In genomic region chr4:169260217-169260866, GRCh38 we compare ENCODE assay signal across 23 cellular contexts. TPM values are rescaled to one million over a fixed set of nuclear protein-coding genes. Genes with fewer than 3 reads are reported as not detected.
DNase-seq lines count a peak whose midpoint lies in the region; ATAC-seq, FAIRE-seq and TF ChIP-seq lines count a peak whose summit lies in the region.
"Had no signal": no experiment of that assay in that cellular context is flagged by ENCODE, and none has a peak within 500 bp of the region (broad histone marks: within the 10 kb centered on the region; RNA-seq: fewer than 3 reads in every experiment).

No MANE protein-coding gene starts in this region.

- no peak overlapping the region for H3K9ac ChIP-seq in endodermal cell (ENCODE audit: extremely low read depth, low read length, poor library complexity, severe bottlenecking)
- no peak overlapping the region for H3K9ac ChIP-seq in mesenchymal stem cell (ENCODE audit: low read length)

- H3K36me3 ChIP-seq in left ventricle myocardium inferior (peaks cover 5% of the 10 kb centered on the region), endodermal cell (ENCODE audit: control insufficient read depth, insufficient read depth, low read length) (peaks cover 32% of the 10 kb centered on the region), mesenchymal stem cell (ENCODE audit: control insufficient read depth in 1 of 2, insufficient read depth in 2 of 2, low read depth in 1 of 2, low read length in 2 of 2) (peaks cover 3 to 41% of the 10 kb centered on the region in 2 experiments), upper lobe of left lung (no peaks in the 10 kb centered on the region)
- H3K36me3 ChIP-seq: neutrophil, prostate gland had no signal

- H2BK15ac ChIP-seq in mesenchymal stem cell (ENCODE audit: low read depth, poor library complexity, severe bottlenecking): no peak overlapping the region

- no peak for TF ChIP-seq EP300 in upper lobe of left lung (IDR thresholded peaks at IDR 0.05)

- H2AK5ac ChIP-seq in mesenchymal stem cell (ENCODE audit: low read length, severe bottlenecking): no peak overlapping the region

- H3K4me3 ChIP-seq in left ventricle myocardium inferior (peak overlapping the region; percentile 10), endodermal cell (ENCODE audit: low read length) (no peak overlapping the region), mesenchymal stem cell (ENCODE audit: insufficient read depth in 1 of 2, low read depth in 1 of 2, low read length in 2 of 2) (no peak overlapping the region), upper lobe of left lung (no peak overlapping the region)
- H3K4me3 ChIP-seq: prostate gland, SK-N-MC had no signal

- H3K9me3 Mint-ChIP-seq in endodermal cell: no peaks in the 10 kb centered on the region
- H3K9me3 Mint-ChIP-seq: activated T-cell treated with anti-CD3 and anti-CD28 coated beads, Interleukin-2, amount 50 U/mL, for 4 hours; CD4-positive, CD25-positive, alpha-beta regulatory T cell; stimulated activated naive B cell treated with anti-CD40 and anti-IgM and Interleukin-4, amounts not matched to agents 10 μg/mL and 1 μg/mL and 100 μg/mL, for 72 hours had no signal

- H3K14ac ChIP-seq in mesenchymal stem cell (ENCODE audit: low read length in 2 of 2): no peak overlapping the region

- 89 to 90% methylated on average over 2 to 5 of the region's 6 CpGs for WGBS in endodermal cell (ENCODE audit: insufficient coverage in 1 of 2, insufficient read length in 1 of 2), 2 experiments
- WGBS in mesenchymal stem cell: 65% methylated on average over 2 of the region's 6 CpGs
- 39 to 46% methylated on average over 6 of the region's 6 CpGs for WGBS in upper lobe of left lung, 2 donors

- FAIRE-seq in frontal cortex (lab: Jason Lieb, UNC): no peak

- DNase-seq in left ventricle myocardium inferior (no peak), Right ventricle myocardium inferior (ENCODE audit: missing footprints) (no peak), endodermal cell (no peak), mesenchymal stem cell (no peak), upper lobe of left lung (no peak), NCI-H2029 treated with DMSO at 0.1 percent for 48 hours (lab: John Stamatoyannopoulos, UW) (no peak), frontal cortex (ENCODE audit: low spot score in 2 of 2) (no peak)
- DNase-seq: 8988T; activated CD4-positive, alpha-beta T cell treated with anti-CD3 and anti-CD28 coated beads for 48 hours; activated T-cell treated with anti-CD3 and anti-CD28 coated beads, Interleukin-2, amount 50 U/mL, for 4 hours; CD4-positive, CD25-positive, alpha-beta regulatory T cell; DMS153; heart right ventricle; NCI-H1436; NCI-H774; RPMI8226; stimulated activated naive B cell treated with anti-CD40 and anti-IgM and Interleukin-4, amounts not matched to agents 10 μg/mL and 1 μg/mL and 100 μg/mL, for 72 hours; T-helper 17 cell had no signal

- no peak for ATAC-seq in Right ventricle myocardium inferior
- no peak for ATAC-seq in upper lobe of left lung (ENCODE audit: low FRiP score in 2 of 2)
- no peak for ATAC-seq in GM21515 (IDR thresholded peaks at IDR 0.05; ENCODE audit: unreplicated experiment)
- ATAC-seq: activated T-cell treated with anti-CD3 and anti-CD28 coated beads, Interleukin-2, amount 50 U/mL, for 4 hours; sciatic nerve; stimulated activated naive B cell treated with anti-CD40 and anti-IgM and Interleukin-4, amounts not matched to agents 10 μg/mL and 1 μg/mL and 100 μg/mL, for 72 hours; T-helper 17 cell had no signal

- no peak overlapping the region for H4K91ac ChIP-seq in mesenchymal stem cell (ENCODE audit: low read length)

- H3K4me1 Mint-ChIP-seq in endodermal cell: peaks cover 48% of the 10 kb centered on the region
- H3K4me1 Mint-ChIP-seq: CD4-positive, CD25-positive, alpha-beta regulatory T cell; T-helper 17 cell had no signal

- H3K23ac ChIP-seq in mesenchymal stem cell (ENCODE audit: low read length in 2 of 2): no peak overlapping the region

- TF ChIP-seq CTCF in left ventricle myocardium inferior (IDR thresholded peaks at IDR 0.05; ENCODE audit: borderline replicate concordance) (no peak), endodermal cell (conservative IDR thresholded peaks at IDR 0.05) (no peak), upper lobe of left lung (IDR thresholded peaks at IDR 0.05) (no peak)

- no peak overlapping the region for H2BK120ac ChIP-seq in mesenchymal stem cell (ENCODE audit: low read depth, low read length)

- H3K27ac ChIP-seq in left ventricle myocardium inferior (replicated peaks) (no peak overlapping the region), endodermal cell (ENCODE audit: low read depth, low read length) (no peak overlapping the region), mesenchymal stem cell (ENCODE audit: low read length, poor library complexity, severe bottlenecking) (no peak overlapping the region), upper lobe of left lung (peak overlapping the region in 3 of 4 donors; percentile 13 to 25 (median 15))
- H3K27ac ChIP-seq: heart right ventricle, neutrophil, prostate gland, SK-N-MC had no signal

- no peak overlapping the region for H4K8ac ChIP-seq in mesenchymal stem cell (ENCODE audit: low read length)

- H2AFZ ChIP-seq in mesenchymal stem cell (ENCODE audit: low read depth, low read length): no peak overlapping the region

- H3K4ac ChIP-seq in mesenchymal stem cell (ENCODE audit: low read depth in 1 of 2, low read length in 2 of 2): peak overlapping the region in 1 of 2 experiments; percentile 21

- no peak overlapping the region for H3K4me2 ChIP-seq in mesenchymal stem cell (ENCODE audit: low read length, poor library complexity, severe bottlenecking)

- no peak overlapping the region for H3K4me3 Mint-ChIP-seq in endodermal cell
- H3K4me3 Mint-ChIP-seq: activated T-cell treated with anti-CD3 and anti-CD28 coated beads, Interleukin-2, amount 50 U/mL, for 4 hours; CD4-positive, CD25-positive, alpha-beta regulatory T cell; stimulated activated naive B cell treated with anti-CD40 and anti-IgM and Interleukin-4, amounts not matched to agents 10 μg/mL and 1 μg/mL and 100 μg/mL, for 72 hours; T-helper 17 cell had no signal

- no peak overlapping the region for H2BK12ac ChIP-seq in mesenchymal stem cell (ENCODE audit: low read length in 2 of 2)

- H3K36me3 Mint-ChIP-seq in endodermal cell (ENCODE audit: low read depth): peaks cover 26% of the 10 kb centered on the region
- H3K36me3 Mint-ChIP-seq: CD4-positive, CD25-positive, alpha-beta regulatory T cell had no signal

- H3K27me3 Mint-ChIP-seq in endodermal cell (ENCODE audit: insufficient read depth): no peaks in the 10 kb centered on the region

- no peak for TF ChIP-seq POLR2A in upper lobe of left lung (IDR thresholded peaks at IDR 0.05)

- peak overlapping the region; percentile 16 for H3K27ac Mint-ChIP-seq in endodermal cell
- H3K27ac Mint-ChIP-seq: CD4-positive, CD25-positive, alpha-beta regulatory T cell; stimulated activated naive B cell treated with anti-CD40 and anti-IgM and Interleukin-4, amounts not matched to agents 10 μg/mL and 1 μg/mL and 100 μg/mL, for 72 hours; T-helper 17 cell had no signal

- H2BK5ac ChIP-seq in mesenchymal stem cell (ENCODE audit: low read depth, low read length, poor library complexity, severe bottlenecking): no peak overlapping the region

- peaks cover 80% of the 10 kb centered on the region for H3K4me1 ChIP-seq in left ventricle myocardium inferior
- peaks cover 19% of the 10 kb centered on the region for H3K4me1 ChIP-seq in endodermal cell (ENCODE audit: control insufficient read depth, insufficient read depth, low read length)
- H3K4me1 ChIP-seq in mesenchymal stem cell (ENCODE audit: control insufficient read depth, insufficient read depth, low read depth, low read length): peaks cover 13% of the 10 kb centered on the region
- peaks cover 49 to 79% (median 75%) of the 10 kb centered on the region in 4 donors for H3K4me1 ChIP-seq in upper lobe of left lung
- H3K4me1 ChIP-seq: prostate gland had no signal

- peak overlapping the region; percentile 6 to 67 for H3K18ac ChIP-seq in mesenchymal stem cell (ENCODE audit: low read depth in 1 of 2, low read length in 2 of 2)

- H3K9me3 ChIP-seq in left ventricle myocardium inferior (replicated peaks): no peaks in the 10 kb centered on the region
- peaks cover 17% of the 10 kb centered on the region for H3K9me3 ChIP-seq in endodermal cell (ENCODE audit: control insufficient read depth, low read length)
- H3K9me3 ChIP-seq in mesenchymal stem cell (ENCODE audit: control insufficient read depth, low read length): no peaks in the 10 kb centered on the region
- H3K9me3 ChIP-seq in upper lobe of left lung: no peaks in the 10 kb centered on the region
- H3K9me3 ChIP-seq: heart right ventricle, neutrophil, prostate gland had no signal

- H3K27me3 ChIP-seq in left ventricle myocardium inferior (ENCODE audit: low read depth): no peaks in the 10 kb centered on the region
- no peaks in the 10 kb centered on the region for H3K27me3 ChIP-seq in endodermal cell (ENCODE audit: control insufficient read depth, insufficient read depth, low read length, poor library complexity, severe bottlenecking)
- no peaks in the 10 kb centered on the region for H3K27me3 ChIP-seq in mesenchymal stem cell (ENCODE audit: control insufficient read depth in 1 of 2, insufficient read depth in 1 of 2, low read length in 2 of 2)
- no peaks in the 10 kb centered on the region for H3K27me3 ChIP-seq in upper lobe of left lung
- H3K27me3 ChIP-seq: heart right ventricle, neutrophil had no signal

- intact Hi-C loops in left ventricle myocardium inferior (cut with micrococcal nuclease): loop anchor here (10.0 kb wide), 1 partner anchor 236 kb away; no protein-coding TSS in a partner anchor
- intact Hi-C loops in Right ventricle myocardium inferior (cut with DNase I): no loop called here

- H3K79me1 ChIP-seq in mesenchymal stem cell (replicated peaks; ENCODE audit: low read length, poor library complexity, severe bottlenecking): peaks cover 8% of the 10 kb centered on the region

RNA-seq across cellular contexts. Expression of gene SH3RF1, which starts 10.4 kb away (rescaled TPM):
- 8.8 TPM for total RNA-seq in left ventricle myocardium inferior
- total RNA-seq in Right ventricle myocardium inferior: 8.8 TPM
- 10 to 100 TPM; 37.6 to 68.8 TPM for total RNA-seq in endodermal cell
- polyA plus RNA-seq in endodermal cell (2013, experiment 1 of 2): 17.6 TPM
- 16.1 TPM for polyA plus RNA-seq in endodermal cell (2013, experiment 2 of 2)
- polyA plus RNA-seq in mesenchymal stem cell (2013, experiment 1 of 2): 8.0 TPM
- polyA plus RNA-seq in mesenchymal stem cell (2013, experiment 2 of 2): 8.1 TPM
- total RNA-seq in upper lobe of left lung: 10 to 100 TPM; 27.1 to 38.7 (median 34.3) TPM
- 13.0 TPM for total RNA-seq in frontal cortex
- polyA plus RNA-seq: CD4-positive, CD25-positive, alpha-beta regulatory T cell had no signal

Comparison
In these comparisons a context has a peak if more than half of its experiments do, and no peak if none do; other contexts are left out.
1. H3K27ac ChIP-seq: peak in upper lobe of left lung (3 of 4); none in left ventricle myocardium inferior (single experiment), endodermal cell (single experiment) and mesenchymal stem cell (single experiment).